Comparison of ENCODE assay signal across 8 cellular contexts in genomic region chr3:31077021-31077601, GRCh38.
DNase-seq lines count a peak whose midpoint lies in the region; ATAC-seq, FAIRE-seq and TF ChIP-seq lines count a peak whose summit lies in the region.

No MANE protein-coding gene starts in this region.

- H3K4me1 ChIP-seq in parathyroid adenoma (peaks cover 2% of the 10 kb centered on the region), mucosa of descending colon (ENCODE audit: low read depth) (no peaks in the 10 kb centered on the region)

- no peak for TF ChIP-seq CTCF in GM06990 (IDR thresholded peaks at IDR 0.05; ENCODE audit: insufficient read depth, low read length, poor library complexity, severe bottlenecking)
- no peak for TF ChIP-seq CTCF in parathyroid adenoma (IDR thresholded peaks at IDR 0.05)
- no peak for TF ChIP-seq CTCF in mucosa of descending colon (IDR thresholded peaks at IDR 0.05)

- peak overlapping the region; percentile 70 to 73 for H3K27ac Mint-ChIP-seq in activated naive CD4-positive, alpha-beta T cell treated with anti-CD3 and anti-CD28 coated beads, Interleukin-2, amount 50 U/mL, for 72 hours

- H3K36me3 Mint-ChIP-seq in activated naive CD4-positive, alpha-beta T cell treated with anti-CD3 and anti-CD28 coated beads, Interleukin-2, amount 50 U/mL, for 72 hours, result peaks cover 5 to 10% of the 10 kb centered on the region in 2 donors

- H3K9me3 ChIP-seq in parathyroid adenoma (ENCODE audit: control insufficient read depth, low read length), result no peaks in the 10 kb centered on the region
- no peaks in the 10 kb centered on the region for H3K9me3 ChIP-seq in mucosa of descending colon

- H3K27ac ChIP-seq in parathyroid adenoma, result peak overlapping the region; percentile 1

- H3K9me3 Mint-ChIP-seq in activated naive CD4-positive, alpha-beta T cell treated with anti-CD3 and anti-CD28 coated beads, Interleukin-2, amount 50 U/mL, for 72 hours, result peaks cover 8 to 9% of the 10 kb centered on the region in 2 donors

- FAIRE-seq in HTR-8/SVneo (lab: Jason Lieb, UNC), result peak; percentile 64

- intact Hi-C loops in mucosa of descending colon (cut with DNase I, micrococcal nuclease), result no loop called here

- H3K27me3 ChIP-seq in GM06990 (replicated peaks; ENCODE audit: control insufficient read depth, insufficient read depth, low read length), result no peaks in the 10 kb centered on the region
- H3K27me3 ChIP-seq in parathyroid adenoma (ENCODE audit: control insufficient read depth, insufficient read depth, low read length), result no peaks in the 10 kb centered on the region

- peak; percentile 15 for DNase-seq in GM06990 (ENCODE audit: extremely low read depth, insufficient read length)
- peak; percentile 37 for DNase-seq in HTR-8/SVneo (ENCODE audit: insufficient read length, low spot score)
- DNase-seq in activated naive CD4-positive, alpha-beta T cell treated with anti-CD3 and anti-CD28 coated beads, Interleukin-2, amount 50 U/mL, for 72 hours (ENCODE audit: low spot score in 2 of 2), result peak; percentile 55 to 71
- no peak for DNase-seq in mucosa of descending colon
- DNase-seq in NCI-H1417 (lab: John Stamatoyannopoulos, UW), result no peak
- no peak for DNase-seq in GOT3 (lab: John Stamatoyannopoulos, UW)

- H2AFZ ChIP-seq in parathyroid adenoma, result peak overlapping the region; percentile 30

- H3K36me3 ChIP-seq in GM06990 (ENCODE audit: control insufficient read depth, insufficient read depth, low read length), result no peaks in the 10 kb centered on the region
- no peaks in the 10 kb centered on the region for H3K36me3 ChIP-seq in parathyroid adenoma (ENCODE audit: control insufficient read depth, insufficient read depth, low read length)
- H3K36me3 ChIP-seq in mucosa of descending colon (ENCODE audit: low read depth), result no peaks in the 10 kb centered on the region

- peak; percentile 97 to 98 for ATAC-seq in activated naive CD4-positive, alpha-beta T cell treated with anti-CD3 and anti-CD28 coated beads, Interleukin-2, amount 50 U/mL, for 72 hours
- ATAC-seq in mucosa of descending colon, result no peak
- ATAC-seq in GM18867 (IDR thresholded peaks at IDR 0.05; ENCODE audit: unreplicated experiment), result no peak

- H3K79me2 ChIP-seq in parathyroid adenoma, result no peaks in the 10 kb centered on the region

- H3K9ac ChIP-seq in parathyroid adenoma, result no peak overlapping the region

- H3K4me3 ChIP-seq in GM06990 (replicated peaks; ENCODE audit: low read depth, low read length) (no peak overlapping the region), parathyroid adenoma (ENCODE audit: low read depth, low read length) (no peak overlapping the region), mucosa of descending colon (no peak overlapping the region)

- H3K4me2 ChIP-seq in parathyroid adenoma (ENCODE audit: low read length), result no peak overlapping the region

Comparison
In these comparisons a context has a peak if more than half of its experiments do, and no peak if none do; other contexts are left out.
1. DNase-seq: peak in GM06990 (single experiment), HTR-8/SVneo (single experiment) and activated naive CD4-positive, alpha-beta T cell treated with anti-CD3 and anti-CD28 coated beads, Interleukin-2, amount 50 U/mL, for 72 hours (2 of 2); none in mucosa of descending colon (0 of 3), NCI-H1417 (0 of 3) and GOT3 (single experiment).
2. ATAC-seq: peak in activated naive CD4-positive, alpha-beta T cell treated with anti-CD3 and anti-CD28 coated beads, Interleukin-2, amount 50 U/mL, for 72 hours (2 of 2); none in mucosa of descending colon (single experiment) and GM18867 (single experiment).